Comparison of ENCODE assay signal across 23 cellular contexts in the genomic region with DNA sequence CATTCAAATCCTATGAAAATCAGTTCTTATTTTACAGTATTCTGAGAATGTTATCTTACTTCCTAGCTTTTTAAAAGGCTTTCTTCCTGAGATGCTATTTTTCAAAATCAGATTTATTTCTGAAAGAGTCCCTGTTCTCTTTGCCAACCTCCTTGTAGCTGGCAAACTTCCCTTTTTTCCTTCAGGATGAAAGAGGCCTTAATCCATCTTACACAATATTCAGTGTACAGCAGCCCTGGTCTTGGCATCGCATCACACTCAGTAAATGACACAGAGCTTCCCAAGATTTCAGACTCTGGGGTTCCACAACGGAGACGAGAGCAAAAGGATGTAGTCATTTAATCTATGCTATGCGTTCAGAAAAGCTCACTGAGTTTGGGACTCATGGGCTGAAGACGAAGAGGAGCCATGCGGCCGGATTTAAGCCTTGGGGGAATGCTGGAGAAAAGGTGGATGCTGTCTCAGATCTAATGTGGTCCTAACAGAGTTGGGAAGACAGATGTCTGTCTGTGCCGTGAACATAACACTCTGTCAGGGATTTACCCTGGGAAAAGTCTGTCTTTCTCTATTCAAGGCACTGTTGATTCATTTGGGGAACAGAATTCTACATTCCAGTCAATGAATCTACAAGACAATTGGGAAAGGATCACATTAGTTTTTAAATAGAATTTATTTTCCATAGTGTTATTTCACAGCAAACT.
DNase-seq lines count a peak whose midpoint lies in the region; ATAC-seq and TF ChIP-seq lines count a peak whose summit lies in the region.
"Had no signal": no experiment of that assay in that cellular context is flagged by ENCODE, and none has a peak within 500 bp of the region (broad histone marks: within the 10 kb centered on the region; RNA-seq: fewer than 3 reads in every experiment).

No MANE protein-coding gene starts in this region.

- H3K4me2 ChIP-seq in hepatocyte: peak overlapping the region; percentile 36
- H3K4me2 ChIP-seq: KMS-11 had no signal

- no peaks in the 10 kb centered on the region for H3K36me3 Mint-ChIP-seq in WTC11
- no peaks in the 10 kb centered on the region for H3K36me3 Mint-ChIP-seq in activated CD4-positive, alpha-beta T cell treated with anti-CD3 and anti-CD28 coated beads, Interleukin-2, amount 10 ng/mL, durations not matched to agents 7 days and 5 days (ENCODE audit: low read depth)
- H3K36me3 Mint-ChIP-seq: activated naive CD8-positive, alpha-beta T cell treated with anti-CD3 and anti-CD28 coated beads, Interleukin-2, amount 10 ng/mL, durations not matched to agents 7 days and 5 days; CD8-positive, alpha-beta T cell; memory B cell had no signal

- H3K4me1 Mint-ChIP-seq in WTC11: peaks cover 26% of the 10 kb centered on the region
- H3K4me1 Mint-ChIP-seq in activated CD4-positive, alpha-beta T cell treated with anti-CD3 and anti-CD28 coated beads, Interleukin-2, amount 10 ng/mL, durations not matched to agents 7 days and 5 days: no peaks in the 10 kb centered on the region
- H3K4me1 Mint-ChIP-seq: activated naive CD8-positive, alpha-beta T cell treated with anti-CD3 and anti-CD28 coated beads, Interleukin-2, amount 10 ng/mL, durations not matched to agents 7 days and 5 days; memory B cell had no signal

- TF ChIP-seq POLR2A in transverse colon (IDR thresholded peaks at IDR 0.05): no peak

- H3K9me3 ChIP-seq in hepatocyte (ENCODE audit: low read depth): no peaks in the 10 kb centered on the region
- no peaks in the 10 kb centered on the region for H3K9me3 ChIP-seq in transverse colon
- H3K9me3 ChIP-seq: neutrophil had no signal

- H3K9me2 ChIP-seq in hepatocyte (replicated peaks; ENCODE audit: insufficient read depth): no peaks in the 10 kb centered on the region

- CTCF ChIA-PET in WTC11 (lab: Charles Lee): no interaction called here
- CTCF ChIA-PET in activated CD4-positive, alpha-beta T cell treated with anti-CD3 and anti-CD28 coated beads, Interleukin-2, amount 10 ng/mL, durations not matched to agents 7 days and 5 days (lab: Charles Lee): no interaction called here

- TF ChIP-seq EP300 in transverse colon (IDR thresholded peaks at IDR 0.05; ENCODE audit: low read depth): no peak

- no peak overlapping the region for H3K27ac Mint-ChIP-seq in WTC11
- no peak overlapping the region for H3K27ac Mint-ChIP-seq in activated CD4-positive, alpha-beta T cell treated with anti-CD3 and anti-CD28 coated beads, Interleukin-2, amount 10 ng/mL, durations not matched to agents 7 days and 5 days
- H3K27ac Mint-ChIP-seq: activated naive CD8-positive, alpha-beta T cell treated with anti-CD3 and anti-CD28 coated beads, Interleukin-2, amount 10 ng/mL, durations not matched to agents 7 days and 5 days; activated T-helper 1 cell treated with anti-CD3 and anti-CD28 coated beads, Interleukin-12 subunit alpha, Interleukin-12 subunit beta, Interleukin-2, Interleukin-4 antibody, amounts not matched to agents 30 ng/mL and 10 ng/mL and 1 ng/mL, durations not matched to agents 14 hours and 24 hours and 36 hours; CD8-positive, alpha-beta T cell; memory B cell; T-helper 1 cell treated with Interleukin-12 subunit alpha and Interleukin-12 subunit beta and Interleukin-4 antibody, amounts not matched to agents 30 μg/mL and 1 μg/mL, for 36 hours had no signal

- H3K36me3 ChIP-seq in hepatocyte (replicated peaks; ENCODE audit: insufficient read depth, low read depth) (no peaks in the 10 kb centered on the region), transverse colon (no peaks in the 10 kb centered on the region)
- H3K36me3 ChIP-seq: cardiac muscle cell, neutrophil had no signal

- H3K27ac ChIP-seq in hepatocyte (no peak overlapping the region), transverse colon (no peak overlapping the region)
- H3K27ac ChIP-seq: cardiac muscle cell, KMS-11, neutrophil had no signal

- H2AFZ ChIP-seq in hepatocyte: no peak overlapping the region

- H3K27me3 Mint-ChIP-seq in WTC11 (ENCODE audit: low read depth): peaks cover 50% of the 10 kb centered on the region
- no peaks in the 10 kb centered on the region for H3K27me3 Mint-ChIP-seq in activated CD4-positive, alpha-beta T cell treated with anti-CD3 and anti-CD28 coated beads, Interleukin-2, amount 10 ng/mL, durations not matched to agents 7 days and 5 days
- H3K27me3 Mint-ChIP-seq: activated naive CD8-positive, alpha-beta T cell treated with anti-CD3 and anti-CD28 coated beads, Interleukin-2, amount 10 ng/mL, durations not matched to agents 7 days and 5 days; memory B cell had no signal

- no peaks in the 10 kb centered on the region for H4K20me1 ChIP-seq in hepatocyte (ENCODE audit: insufficient read depth, poor library complexity, severe bottlenecking)

- no peaks in the 10 kb centered on the region for H3K9me3 Mint-ChIP-seq in WTC11
- no peaks in the 10 kb centered on the region for H3K9me3 Mint-ChIP-seq in activated CD4-positive, alpha-beta T cell treated with anti-CD3 and anti-CD28 coated beads, Interleukin-2, amount 10 ng/mL, durations not matched to agents 7 days and 5 days
- H3K9me3 Mint-ChIP-seq: activated naive CD8-positive, alpha-beta T cell treated with anti-CD3 and anti-CD28 coated beads, Interleukin-2, amount 10 ng/mL, durations not matched to agents 7 days and 5 days; activated T-helper 1 cell treated with anti-CD3 and anti-CD28 coated beads, Interleukin-12 subunit alpha, Interleukin-12 subunit beta, Interleukin-2, Interleukin-4 antibody, amounts not matched to agents 30 ng/mL and 10 ng/mL and 1 ng/mL, durations not matched to agents 14 hours and 24 hours and 36 hours; CD8-positive, alpha-beta T cell; memory B cell; T-helper 1 cell treated with Interleukin-12 subunit alpha and Interleukin-12 subunit beta and Interleukin-4 antibody, amounts not matched to agents 30 μg/mL and 1 μg/mL, for 36 hours had no signal

- no peak overlapping the region for H3K4me3 ChIP-seq in hepatocyte
- no peak overlapping the region for H3K4me3 ChIP-seq in transverse colon
- H3K4me3 ChIP-seq: cardiac muscle cell had no signal

- no peak for TF ChIP-seq CTCF in WTC11 (IDR thresholded peaks at IDR 0.05)
- no peak for TF ChIP-seq CTCF in hepatocyte (IDR thresholded peaks at IDR 0.05; ENCODE audit: poor library complexity)
- no peak for TF ChIP-seq CTCF in transverse colon (IDR thresholded peaks at IDR 0.05)

- in situ Hi-C loops in G401 (cut with HindIII; ENCODE audit: low sequenced_read_pairs) (no loop called here), transverse colon (cut with MboI; ENCODE audit: low pct_ligation_motif_present in 1 of 4, low pct_unique_long_range_greater_than_20kb in 1 of 4, low sequenced_read_pairs in 3 of 4) (no loop called here)

- peak overlapping the region; percentile 25 for H3K4me3 Mint-ChIP-seq in WTC11
- H3K4me3 Mint-ChIP-seq in activated CD4-positive, alpha-beta T cell treated with anti-CD3 and anti-CD28 coated beads, Interleukin-2, amount 10 ng/mL, durations not matched to agents 7 days and 5 days: no peak overlapping the region
- H3K4me3 Mint-ChIP-seq: activated naive CD8-positive, alpha-beta T cell treated with anti-CD3 and anti-CD28 coated beads, Interleukin-2, amount 10 ng/mL, durations not matched to agents 7 days and 5 days; activated T-helper 1 cell treated with anti-CD3 and anti-CD28 coated beads, Interleukin-12 subunit alpha, Interleukin-12 subunit beta, Interleukin-2, Interleukin-4 antibody, amounts not matched to agents 30 ng/mL and 10 ng/mL and 1 ng/mL, durations not matched to agents 14 hours and 24 hours and 36 hours; CD8-positive, alpha-beta T cell; memory B cell; T-helper 1 cell treated with Interleukin-12 subunit alpha and Interleukin-12 subunit beta and Interleukin-4 antibody, amounts not matched to agents 30 μg/mL and 1 μg/mL, for 36 hours had no signal

- intact Hi-C loops in transverse colon (cut with DNase I; ENCODE audit: low total_unique reads): no loop called here

- H3K4me1 ChIP-seq in hepatocyte (ENCODE audit: insufficient read depth): no peaks in the 10 kb centered on the region
- no peaks in the 10 kb centered on the region for H3K4me1 ChIP-seq in transverse colon

- H3K79me2 ChIP-seq in hepatocyte: no peaks in the 10 kb centered on the region

- 54% methylated on average over 8 of the region's 8 CpGs for WGBS in hepatocyte (ENCODE audit: low lambda C conversion rate, missing lambda C conversion rate)
- WGBS in transverse colon (ENCODE audit: low coverage in 1 of 2), 2 donors: 65 to 71% methylated on average over 8 of the region's 8 CpGs

- ATAC-seq in WTC11 (peak; percentile 23; the same call in 1 of the 2 replicates), GM19035 (IDR thresholded peaks at IDR 0.05; ENCODE audit: unreplicated experiment) (no peak), GM21576 (IDR thresholded peaks at IDR 0.05; ENCODE audit: unreplicated experiment) (no peak)
- ATAC-seq: CD8-positive, alpha-beta T cell had no signal

- DNase-seq in G401 (ENCODE audit: low spot score) (peak; percentile 19), WTC11 (ENCODE audit: low spot score) (no peak), hepatocyte (ENCODE audit: low spot score) (peak; percentile 27), pons (ENCODE audit: low spot score) (peak; percentile 74), transverse colon (no peak)
- DNase-seq in activated CD4-positive, alpha-beta T cell treated with anti-CD3 and anti-CD28 coated beads, Interleukin-2, amount 10 ng/mL, durations not matched to agents 7 days and 5 days: no peak
- DNase-seq: activated CD8-positive, alpha-beta memory T cell treated with anti-CD3 and anti-CD28 coated beads for 24 hours; activated naive CD8-positive, alpha-beta T cell treated with anti-CD3 and anti-CD28 coated beads, Interleukin-2, amount 10 ng/mL, durations not matched to agents 7 days and 5 days; CD8-positive, alpha-beta T cell; DMS79; erythroblast; HCEC 1CT; islet precursor cell; NCI-H2029 treated with DMSO at 0.1 percent for 48 hours; stimulated activated naive CD4-positive, alpha-beta T cell had no signal

- peaks cover 4% of the 10 kb centered on the region for H3K27me3 ChIP-seq in hepatocyte
- no peaks in the 10 kb centered on the region for H3K27me3 ChIP-seq in transverse colon
- H3K27me3 ChIP-seq: neutrophil had no signal

- POLR2A ChIA-PET in WTC11 (lab: Charles Lee): no interaction called here
- POLR2A ChIA-PET in activated CD4-positive, alpha-beta T cell treated with anti-CD3 and anti-CD28 coated beads, Interleukin-2, amount 10 ng/mL, durations not matched to agents 7 days and 5 days (lab: Charles Lee): no interaction called here

TF ChIP-seq in WTC11, 78 proteins besides CTCF, POLR2A, EP300 and RAD21 (continues in another document):
- no peak for TF ChIP-seq NFYB (CRISPR knock-in tag; conservative IDR thresholded peaks at IDR 0.05; ENCODE audit: low read depth)
- TF ChIP-seq CBFB (CRISPR knock-in tag; IDR thresholded peaks at IDR 0.05; ENCODE audit: low read depth): no peak

Comparison
In these comparisons a context has a peak if more than half of its experiments do, and no peak if none do; other contexts are left out.
1. DNase-seq: peak in G401 (single experiment), hepatocyte (single experiment) and pons (single experiment); none in WTC11 (single experiment), transverse colon (single experiment) and activated CD4-positive, alpha-beta T cell treated with anti-CD3 and anti-CD28 coated beads, Interleukin-2, amount 10 ng/mL, durations not matched to agents 7 days and 5 days (single experiment).